In the genomic region with DNA sequence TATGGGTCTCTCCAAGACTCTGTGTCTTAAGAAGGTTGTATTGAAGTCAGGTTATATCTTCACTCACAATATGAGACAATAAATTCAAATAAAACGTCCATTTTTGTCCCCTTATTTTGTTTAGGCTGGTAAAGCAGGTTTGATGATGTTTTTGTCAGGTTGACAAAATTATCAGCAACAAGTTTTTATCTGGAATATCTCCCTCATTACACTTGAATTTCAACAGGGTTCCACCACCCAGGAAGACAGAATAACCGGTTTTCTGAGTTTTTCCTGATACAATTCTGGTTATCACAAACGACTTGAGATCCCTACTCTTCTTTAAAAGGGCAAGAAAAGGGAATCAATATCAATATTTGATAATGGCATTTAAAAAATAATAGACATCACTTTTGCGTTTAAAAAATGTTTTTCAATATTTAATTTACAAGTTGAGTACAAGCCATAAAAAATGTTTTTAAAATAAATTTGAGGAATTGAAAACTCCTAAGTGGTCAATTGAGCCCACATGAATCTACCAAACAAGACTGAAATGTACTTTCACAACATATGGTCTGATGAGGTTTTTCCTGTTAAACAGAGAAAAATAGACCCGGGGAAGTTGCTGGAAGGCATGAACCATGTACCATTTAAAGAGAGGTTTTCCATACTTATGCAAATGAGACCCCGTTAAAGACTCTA, we compare ENCODE assay signal across 8 cellular contexts. TPM values are rescaled to one million over a fixed set of nuclear protein-coding genes. Genes with fewer than 3 reads are reported as not detected.
DNase-seq lines count a peak whose midpoint lies in the region; ATAC-seq and TF ChIP-seq lines count a peak whose summit lies in the region.

No MANE protein-coding gene starts in this region.

- no peak for TF ChIP-seq RAD21 in IMR-90 (IDR thresholded peaks at IDR 0.05; ENCODE audit: low read length)

- DNase-seq in AML-193 (lab: John Stamatoyannopoulos, UW) (peak; percentile 31 to 33), IMR-90 (no peak), iPS-NIHi11 (ENCODE audit: low spot score) (no peak), aorta (no peak), cerebellum (ENCODE audit: low spot score) (no peak)
- no peak for DNase-seq in naive thymus-derived CD4-positive, alpha-beta T cell

- H3K56ac ChIP-seq in IMR-90 (ENCODE audit: extremely low read depth, insufficient read depth, low read length), result no peak overlapping the region

- H3K9ac ChIP-seq in IMR-90 (ENCODE audit: low read depth, low read length), result no peak overlapping the region

- peaks cover 13% of the 10 kb centered on the region for H3K27me3 Mint-ChIP-seq in brain
- H3K27me3 Mint-ChIP-seq in naive thymus-derived CD4-positive, alpha-beta T cell, result peaks cover 0 to 40% (median 0%) of the 10 kb centered on the region in 5 donors

- H3K36me3 Mint-ChIP-seq in brain, result peaks cover 16% of the 10 kb centered on the region
- H3K36me3 Mint-ChIP-seq in naive thymus-derived CD4-positive, alpha-beta T cell, result peaks cover 0 to 10% (median 7%) of the 10 kb centered on the region in 5 donors

- intact Hi-C loops in IMR-90 (cut with micrococcal nuclease) (no loop called here), aorta (cut with DNase I) (loop anchor here in 1 of 2 donors (5.0 kb wide), 1 partner anchor 35 kb away; a partner anchor contains a TSS)
- intact Hi-C loops in naive thymus-derived CD4-positive, alpha-beta T cell (cut with micrococcal nuclease), result loop anchor here (5.0 kb wide), 3 partner anchors 35 to 275 kb away; a partner anchor contains a TSS

- H4K20me1 ChIP-seq in IMR-90 (ENCODE audit: insufficient read depth, low read length), result peaks cover 17% of the 10 kb centered on the region

- no peak for ATAC-seq in IMR-90 (ENCODE audit: low read depth)
- ATAC-seq in naive thymus-derived CD4-positive, alpha-beta T cell, result no peak
- ATAC-seq in HG03095 (IDR thresholded peaks at IDR 0.05; ENCODE audit: unreplicated experiment), result no peak
- no peak for ATAC-seq in aorta (ENCODE audit: low FRiP score)

- H3K79me1 ChIP-seq in IMR-90 (ENCODE audit: low read depth in 1 of 2, low read length in 2 of 2), result peaks cover 7 to 38% of the 10 kb centered on the region in 2 experiments; a peak in 2 of 4 replicates

- H3K27ac Mint-ChIP-seq in brain, result peak overlapping the region; percentile 67 to 99 (median 85)
- peak overlapping the region; percentile 39 to 95 (median 84) for H3K27ac Mint-ChIP-seq in naive thymus-derived CD4-positive, alpha-beta T cell

- dilution Hi-C loops in IMR-90 (cut with HindIII; ENCODE audit: low sequenced_read_pairs, unreplicated experiment), result no loop called here

- peak overlapping the region; percentile 75 to 96 (median 86) for H3K4me3 Mint-ChIP-seq in brain
- peak overlapping the region; percentile 60 to 91 (median 78) for H3K4me3 Mint-ChIP-seq in naive thymus-derived CD4-positive, alpha-beta T cell

- H3K18ac ChIP-seq in IMR-90 (ENCODE audit: low read depth, low read length), result no peak overlapping the region

- H3K9me3 ChIP-seq in IMR-90 (ENCODE audit: control insufficient read depth, insufficient read depth, low read length) (no peaks in the 10 kb centered on the region), aorta (ENCODE audit: control insufficient read depth, low read length) (no peaks in the 10 kb centered on the region)
- no peaks in the 10 kb centered on the region for H3K9me3 ChIP-seq in naive thymus-derived CD4-positive, alpha-beta T cell (ENCODE audit: control insufficient read depth in 2 of 3, low read length in 3 of 3)

- peaks cover 0 to 3% (median 0%) of the 10 kb centered on the region in 5 experiments for H3K9me3 Mint-ChIP-seq in brain
- H3K9me3 Mint-ChIP-seq in naive thymus-derived CD4-positive, alpha-beta T cell, result peaks cover 0 to 2% (median 0%) of the 10 kb centered on the region in 11 donors

- no peak overlapping the region for H4K8ac ChIP-seq in IMR-90 (ENCODE audit: low read depth in 2 of 2, low read length in 2 of 2)

- no peak overlapping the region for H4K91ac ChIP-seq in IMR-90 (ENCODE audit: insufficient read depth, low read depth, low read length)

- H3K23ac ChIP-seq in IMR-90 (ENCODE audit: low read depth, low read length), result peak overlapping the region; percentile 67; the same call in 1 of the 2 replicates

- H3K4me3 ChIP-seq in IMR-90 (ENCODE audit: insufficient read depth, low read depth, low read length), result no peak overlapping the region
- peak overlapping the region; percentile 29 for H3K4me3 ChIP-seq in naive thymus-derived CD4-positive, alpha-beta T cell (ENCODE audit: low read length)
- no peak overlapping the region for H3K4me3 ChIP-seq in aorta (ENCODE audit: low read length in 2 of 2)

- CTCF ChIA-PET in IMR-90 (lab: Yijun Ruan, JAX), result no interaction called here
- CTCF ChIA-PET in naive thymus-derived CD4-positive, alpha-beta T cell (lab: Charles Lee), result no interaction called here

- no peaks in the 10 kb centered on the region for H3K27me3 ChIP-seq in IMR-90 (ENCODE audit: control insufficient read depth, insufficient read depth, low read length)
- no peaks in the 10 kb centered on the region for H3K27me3 ChIP-seq in naive thymus-derived CD4-positive, alpha-beta T cell (ENCODE audit: control insufficient read depth in 2 of 2, insufficient read depth in 2 of 2, low read length in 2 of 2)
- no peaks in the 10 kb centered on the region for H3K27me3 ChIP-seq in aorta (ENCODE audit: control insufficient read depth in 1 of 2, insufficient read depth in 2 of 2, low read length in 1 of 2)

- H2AFZ ChIP-seq in IMR-90 (replicated peaks; ENCODE audit: low read length, poor library complexity), result no peak overlapping the region

- H4K5ac ChIP-seq in IMR-90 (ENCODE audit: low read depth, low read length), result no peak overlapping the region

- H2BK5ac ChIP-seq in IMR-90 (ENCODE audit: low read depth, low read length, poor library complexity, severe bottlenecking), result peak overlapping the region; percentile 25

- no peak overlapping the region for H3K4ac ChIP-seq in IMR-90 (ENCODE audit: low read depth, low read length)

- H3K4me1 ChIP-seq in IMR-90 (ENCODE audit: control insufficient read depth, insufficient read depth, low read length) (peaks cover 10% of the 10 kb centered on the region), aorta (ENCODE audit: control insufficient read depth in 1 of 2, insufficient read depth in 2 of 2, low read length in 2 of 2) (peaks cover 0 to 7% of the 10 kb centered on the region in 2 donors)
- peaks cover 36 to 39% of the 10 kb centered on the region in 2 donors for H3K4me1 ChIP-seq in naive thymus-derived CD4-positive, alpha-beta T cell (ENCODE audit: control insufficient read depth in 2 of 2, insufficient read depth in 2 of 2, low read length in 2 of 2)

- TF ChIP-seq CTCF in IMR-90 (conservative IDR thresholded peaks at IDR 0.05; ENCODE audit: low read depth, low read length) (no peak), brain (conservative IDR thresholded peaks at IDR 0.05) (no peak)

- TF ChIP-seq POLR2A in IMR-90 (IDR thresholded peaks at IDR 0.05; ENCODE audit: low read depth, low read length), result no peak

- H3K4me2 ChIP-seq in IMR-90 (ENCODE audit: low read depth, low read length), result peak overlapping the region; percentile 20; the same call in 1 of the 2 replicates

- no peak overlapping the region for H2BK120ac ChIP-seq in IMR-90 (ENCODE audit: low read depth, low read length)

- BruUV-seq in IMR-90 (replicated peaks; lab: Mats Ljungman, UMichigan), result no TSS peak

- H3K9me1 ChIP-seq in IMR-90 (ENCODE audit: insufficient read depth, low read length), result peaks cover 7% of the 10 kb centered on the region; the same call in 1 of the 2 replicates

- no peak overlapping the region for H2AK9ac ChIP-seq in IMR-90 (replicated peaks; ENCODE audit: low read depth, low read length, poor library complexity)

- no peak overlapping the region for H3K14ac ChIP-seq in IMR-90 (replicated peaks; ENCODE audit: low read depth, low read length)

- no peak overlapping the region for H3K27ac ChIP-seq in IMR-90 (ENCODE audit: insufficient read depth, low read length)
- peak overlapping the region; percentile 8 for H3K27ac ChIP-seq in naive thymus-derived CD4-positive, alpha-beta T cell (ENCODE audit: low read depth, low read length)
- no peak overlapping the region for H3K27ac ChIP-seq in aorta (ENCODE audit: low read depth in 1 of 2, low read length in 2 of 2)

- in situ Hi-C loops in IMR-90 (cut with MboI; ENCODE audit: low sequenced_read_pairs), result no loop called here

- peaks cover 3% of the 10 kb centered on the region; the same call in 1 of the 2 replicates for H3K36me3 ChIP-seq in IMR-90 (ENCODE audit: control insufficient read depth, insufficient read depth, low read length)
- H3K36me3 ChIP-seq in naive thymus-derived CD4-positive, alpha-beta T cell (ENCODE audit: control insufficient read depth in 2 of 3, insufficient read depth in 3 of 3, low read length in 3 of 3), result no peaks in the 10 kb centered on the region
- H3K36me3 ChIP-seq in aorta (ENCODE audit: control insufficient read depth in 1 of 2, insufficient read depth in 2 of 2, low read length in 1 of 2), result no peaks in the 10 kb centered on the region

- no peak overlapping the region for H2BK20ac ChIP-seq in IMR-90 (ENCODE audit: low read depth, low read length)

- POLR2A ChIA-PET in IMR-90 (lab: Charles Lee; ENCODE audit: unreplicated experiment), result interaction anchor here (0.7 kb wide), 1 partner anchor 10 kb away, joined by 6 read pairs; no protein-coding TSS in a partner anchor
- POLR2A ChIA-PET in naive thymus-derived CD4-positive, alpha-beta T cell (lab: Charles Lee), result interaction anchor here (0.9 to 1.6 kb wide), 3 partner anchors 67 to 152 kb away, joined by 3 read pairs; a partner anchor contains a TSS

- no CpG with 5 or more reads among the region's 6 CpGs for WGBS in IMR-90 (ENCODE audit: extremely low coverage in 2 of 2, insufficient read length in 1 of 2), 2 experiments
- WGBS in aorta, 2 donors, result 38 to 46% methylated on average over 6 of the region's 6 CpGs

- H2BK15ac ChIP-seq in IMR-90 (ENCODE audit: low read depth, low read length), result no peak overlapping the region

- peaks cover 47% of the 10 kb centered on the region for H3K4me1 Mint-ChIP-seq in brain
- H3K4me1 Mint-ChIP-seq in naive thymus-derived CD4-positive, alpha-beta T cell, result peaks cover 34 to 49% (median 40%) of the 10 kb centered on the region in 7 donors

- no peak overlapping the region for H2AK5ac ChIP-seq in IMR-90 (ENCODE audit: low read depth, low read length)

RNA-seq across cellular contexts. Expression of a gene that starts 1.4 kb away (rescaled TPM):
- total RNA-seq in IMR-90 (2012; rRNA removed) (18.8 and 23.6 TPM in 2 replicates), aorta (100 to 1,000 TPM in 1 of 2 donors, 10 to 100 TPM in 1; 96.2 to 111 TPM), cerebellum (210 TPM)
- polyA plus RNA-seq in IMR-90 (2012; rRNA removed) (34.0 and 36.2 TPM in 2 replicates), brain (ENCODE audit: insufficient read depth, low read depth, low replicate concordance) (163 TPM), aorta (10 to 100 TPM; 13.4 to 47.5 TPM)
- polyA plus RNA-seq in IMR-90 (2012; cell fraction: cytosol; rRNA removed), result 24.2 and 40.8 TPM in 2 replicates
- 174 and 188 TPM in 2 replicates for polyA plus RNA-seq in IMR-90 (2012; cell fraction: nucleus; rRNA removed; ENCODE audit: low replicate concordance)
- total RNA-seq in naive thymus-derived CD4-positive, alpha-beta T cell, result 10 to 100 TPM; 16.1 to 74.8 (median 17.9) TPM
- 10 to 100 TPM; 10.7 to 16.8 TPM for polyA plus RNA-seq in naive thymus-derived CD4-positive, alpha-beta T cell

RNA-seq across cellular contexts. Expression of a gene that starts 34.2 kb away (rescaled TPM):
- total RNA-seq in IMR-90 (2012; rRNA removed) (556 and 644 TPM in 2 replicates), aorta (100 to 1,000 TPM; 569 to 643 TPM), cerebellum (6.5 TPM)
- polyA plus RNA-seq in IMR-90 (2012; rRNA removed) (491 and 533 TPM in 2 replicates), brain (ENCODE audit: insufficient read depth, low read depth, low replicate concordance) (36.9 TPM), aorta (100 to 1,000 TPM; 350 to 422 TPM)
- polyA plus RNA-seq in IMR-90 (2012; cell fraction: cytosol; rRNA removed), result 401 and 422 TPM in 2 replicates
- polyA plus RNA-seq in IMR-90 (2012; cell fraction: nucleus; rRNA removed; ENCODE audit: low replicate concordance), result 174 and 195 TPM in 2 replicates
- total RNA-seq in naive thymus-derived CD4-positive, alpha-beta T cell, result 1 to 10 TPM in 2 of 5 experiments, under 1 TPM in 1, not detected in 2; 0.32 to 3.8 (median 1.1) TPM
- under 1 TPM; 0.25 to 0.81 TPM for polyA plus RNA-seq in naive thymus-derived CD4-positive, alpha-beta T cell

Comparison
In these comparisons a context has a peak if more than half of its experiments do, and no peak if none do; other contexts are left out.
1. DNase-seq: peak in AML-193 (2 of 2); none in IMR-90 (single experiment), naive thymus-derived CD4-positive, alpha-beta T cell (0 of 9), iPS-NIHi11 (single experiment), aorta (0 of 2) and cerebellum (single experiment).
2. RNA of a gene that starts 34.2 kb away (total RNA-seq): 569 to 643 TPM in aorta and 556 to 644 TPM in IMR-90; 6.5 TPM in cerebellum (single experiment) and 0.32 to 3.8 TPM in naive thymus-derived CD4-positive, alpha-beta T cell; every median in the first group is over 10 times any median in the second.